In genomic region chr15:99702895-99703602, GRCh38 we compare ENCODE assay signal across 9 cellular contexts. TPM values are rescaled to one million over a fixed set of nuclear protein-coding genes. Genes with fewer than 3 reads are reported as not detected.
DNase-seq lines count a peak whose midpoint lies in the region; ATAC-seq and TF ChIP-seq lines count a peak whose summit lies in the region.
"Had no signal": no experiment of that assay in that cellular context is flagged by ENCODE, and none has a peak within 500 bp of the region (broad histone marks: within the 10 kb centered on the region; RNA-seq: fewer than 3 reads in every experiment).

No MANE protein-coding gene starts in this region.

- H3K4me3 ChIP-seq in AG04450 (ENCODE audit: low read depth, low read length) (no peak overlapping the region), mammary epithelial cell (replicated peaks in 1 of 3; ENCODE audit: insufficient read depth in 1 of 3, low read depth in 2 of 3, low read length in 3 of 3) (peak overlapping the region in 2 of 3 experiments; percentile 6 to 33), mesodermal cell (ENCODE audit: extremely low read depth, insufficient read depth, low read length, poor library complexity, severe bottlenecking) (no peak overlapping the region)

- H3K4me1 ChIP-seq in mammary epithelial cell (ENCODE audit: insufficient read depth, low read length), result peaks cover 25% of the 10 kb centered on the region
- peaks cover 3% of the 10 kb centered on the region for H3K4me1 ChIP-seq in mesodermal cell (ENCODE audit: control insufficient read depth, insufficient read depth, low read length, poor library complexity, severe bottlenecking)

- H2AFZ ChIP-seq in mammary epithelial cell (ENCODE audit: low read depth, low read length), result no peak overlapping the region

- H4K20me1 ChIP-seq in mammary epithelial cell (ENCODE audit: insufficient read depth, low read length), result no peaks in the 10 kb centered on the region

- peak overlapping the region; percentile 74 for H3K27ac ChIP-seq in AG04450 (ENCODE audit: low read depth, low read length)
- peak overlapping the region; percentile 72 for H3K27ac ChIP-seq in mammary epithelial cell (ENCODE audit: insufficient read depth, low read depth, low read length)
- peak overlapping the region; percentile 79 for H3K27ac ChIP-seq in mesodermal cell (ENCODE audit: low read depth, low read length, severe bottlenecking)

- H3K36me3 ChIP-seq in mammary epithelial cell (ENCODE audit: insufficient read depth, low read length), result no peaks in the 10 kb centered on the region
- peaks cover 9% of the 10 kb centered on the region for H3K36me3 ChIP-seq in mesodermal cell (ENCODE audit: control insufficient read depth, insufficient read depth, low read length)

- CTCF ChIA-PET in AG04450 (lab: Charles Lee), result interaction anchor here (0.6 to 4.1 kb wide), 35 partner anchors 10 to 431 kb away, joined by 3 to 244 read pairs (median 15); partner anchors contain the start of genes LYSMD4 and MEF2A
- CTCF ChIA-PET in mammary epithelial cell (lab: Charles Lee; ENCODE audit: low non-redundant PET), result interaction anchor here (0.7 to 1.5 kb wide), 4 partner anchors 30 to 295 kb away, joined by 4 to 8 read pairs (median 6); no protein-coding TSS in a partner anchor

- in situ Hi-C loops in mammary epithelial cell (cut with MboI; ENCODE audit: low sequenced_read_pairs in 2 of 2), result loop anchor here in 1 of 2 donors (10.0 to 25.0 kb wide), 2 partner anchors 291 to 418 kb away; no protein-coding TSS in a partner anchor

- H3K9me3 ChIP-seq in AG04450 (ENCODE audit: control insufficient read depth, insufficient read depth, low read length), result no peaks in the 10 kb centered on the region
- no peaks in the 10 kb centered on the region for H3K9me3 ChIP-seq in mammary epithelial cell (replicated peaks; ENCODE audit: insufficient read depth, low read length)
- no peaks in the 10 kb centered on the region for H3K9me3 ChIP-seq in mesodermal cell (ENCODE audit: control insufficient read depth, low read length)

- ATAC-seq in HG03442 (IDR thresholded peaks at IDR 0.05; ENCODE audit: unreplicated experiment), result peak; percentile 4

- H3K4me2 ChIP-seq in mammary epithelial cell (ENCODE audit: insufficient read depth, low read depth, low read length), result peak overlapping the region; percentile 64

- intact Hi-C loops in mammary epithelial cell (cut with micrococcal nuclease), result loop anchor here (5.0 kb wide), 1 partner anchor 331 kb away; no protein-coding TSS in a partner anchor

- POLR2A ChIA-PET in AG04450 (lab: Yijun Ruan, JAX), result no interaction called here

- DNase-seq in AG04450 (ENCODE audit: low read depth, low spot score) (no peak), mammary epithelial cell (peak; percentile 5), NCI-H748 treated with DMSO at 0.1 percent for 48 hours (lab: John Stamatoyannopoulos, UW) (no peak), T-helper 2 cell (no peak), HT-29 (ENCODE audit: low spot score) (no peak)
- no peak for DNase-seq in effector CD4-positive, alpha-beta T cell
- DNase-seq: effector CD8-positive, alpha-beta T cell had no signal

- peak overlapping the region; percentile 16 for H3K9ac ChIP-seq in mammary epithelial cell (ENCODE audit: insufficient read depth, low read length)

- no peak for TF ChIP-seq CTCF in AG04450 (IDR thresholded peaks at IDR 0.05; ENCODE audit: low read depth, low read length)
- TF ChIP-seq CTCF in mammary epithelial cell (conservative IDR thresholded peaks at IDR 0.05 in 1 of 2, IDR thresholded peaks at IDR 0.05 in 1 of 2; ENCODE audit: extremely low read depth in 1 of 2, insufficient read depth in 1 of 2, low read depth in 1 of 2, low read length in 2 of 2), result no peak

- H3K79me2 ChIP-seq in mammary epithelial cell (ENCODE audit: insufficient read depth, low read length), result no peaks in the 10 kb centered on the region

- BruUV-seq in mammary epithelial cell (replicated peaks; lab: Mats Ljungman, UMichigan), result TSS peak; percentile 91

- WGBS in mammary epithelial cell (ENCODE audit: low coverage, missing lambda C conversion rate), result 30% methylated on average over 4 of the region's 4 CpGs
- WGBS in mesodermal cell (ENCODE audit: insufficient coverage in 2 of 2), 2 experiments, result no CpG with 5 or more reads among the region's 4 CpGs

- dilution Hi-C loops in mammary epithelial cell (cut with HindIII; ENCODE audit: low sequenced_read_pairs), result loop anchor here (25.0 kb wide), 1 partner anchor 441 kb away; the partner anchor contains the start of gene LRRC28

- no peaks in the 10 kb centered on the region for H3K27me3 ChIP-seq in AG04450 (ENCODE audit: control insufficient read depth, insufficient read depth, low read length)
- no peaks in the 10 kb centered on the region for H3K27me3 ChIP-seq in mammary epithelial cell (ENCODE audit: insufficient read depth, low read length)

RNA-seq across cellular contexts. Expression of gene LYSMD4, which starts 30.2 kb away (rescaled TPM):
- polyA plus RNA-seq in AG04450 (2011; rRNA removed) (3.2 and 3.3 TPM in 2 replicates), mammary epithelial cell (9.6 TPM)
- 4.5 and 5.2 TPM in 2 replicates for polyA minus RNA-seq in AG04450 (2011; rRNA and poly(A)+ RNA removed)
- total RNA-seq in mammary epithelial cell, result 10 to 100 TPM; 10.9 to 20.5 TPM
- polyA minus RNA-seq in mammary epithelial cell, result 3.5 TPM
- 4.8 TPM for polyA plus RNA-seq in mesodermal cell (2013, experiment 1 of 2)
- 5.0 TPM for polyA plus RNA-seq in mesodermal cell (2013, experiment 2 of 2)
- total RNA-seq in HT-29 (2014; rRNA removed; shearing (Covaris generic)), result 19.2 and 21.0 TPM in 2 replicates

Comparison
In these comparisons a context has a peak if more than half of its experiments do, and no peak if none do; other contexts are left out.
1. H3K4me3 ChIP-seq: peak in mammary epithelial cell (2 of 3); none in AG04450 (single experiment) and mesodermal cell (single experiment).
2. Peak in every context shown above with its lines, with median percentiles within 50 percentile points of each other: H3K27ac ChIP-seq.